Comparison of ENCODE assay signal across 14 cellular contexts in the genomic region with DNA sequence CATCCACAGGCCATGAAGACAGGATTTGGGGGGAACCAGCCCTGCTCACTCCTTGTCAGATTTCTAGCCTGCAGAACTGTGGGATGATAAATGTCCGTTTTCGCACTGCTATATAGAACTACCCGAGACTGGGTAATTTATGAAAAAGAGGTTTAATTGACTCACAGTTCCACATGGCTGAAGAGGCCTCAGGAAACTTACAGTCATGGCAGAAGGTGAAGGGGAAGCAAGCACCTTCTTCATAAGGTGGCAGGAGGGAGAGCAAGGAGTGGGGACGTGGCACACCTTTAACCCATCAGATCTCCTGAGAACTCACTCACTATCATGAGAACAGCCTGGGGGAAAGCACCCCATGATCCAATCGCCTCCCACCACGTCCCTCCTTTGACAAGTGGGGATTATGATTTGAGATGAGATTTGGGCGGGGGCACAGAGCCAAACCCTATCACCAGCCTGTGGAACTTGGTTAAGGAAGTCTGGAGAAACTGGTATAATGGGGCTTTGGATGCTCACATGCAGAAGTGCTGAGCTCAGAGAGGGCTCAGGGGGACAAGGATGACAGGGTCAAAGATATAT. TPM values are rescaled to one million over a fixed set of nuclear protein-coding genes. Genes with fewer than 3 reads are reported as not detected.
DNase-seq lines count a peak whose midpoint lies in the region; ATAC-seq and TF ChIP-seq lines count a peak whose summit lies in the region.
"Had no signal": no experiment of that assay in that cellular context is flagged by ENCODE, and none has a peak within 500 bp of the region (broad histone marks: within the 10 kb centered on the region; RNA-seq: fewer than 3 reads in every experiment).

No MANE protein-coding gene starts in this region.

- peaks cover 4% of the 10 kb centered on the region for H3K36me3 Mint-ChIP-seq in activated CD8-positive, alpha-beta T cell treated with anti-CD3 and anti-CD28 coated beads, Interleukin-2, amount 10 ng/mL, durations not matched to agents 7 days and 5 days (ENCODE audit: low read depth)
- H3K36me3 Mint-ChIP-seq in activated CD8-positive, alpha-beta T cell treated with anti-CD3 and anti-CD28 coated beads for 36 hours (ENCODE audit: low read depth): peaks cover 3% of the 10 kb centered on the region
- H3K36me3 Mint-ChIP-seq in osteocyte (ENCODE audit: unreplicated experiment): no peaks in the 10 kb centered on the region

- CTCF ChIA-PET in activated CD8-positive, alpha-beta T cell treated with anti-CD3 and anti-CD28 coated beads, Interleukin-2, amount 10 ng/mL, durations not matched to agents 7 days and 5 days (lab: Charles Lee): no interaction called here
- CTCF ChIA-PET in activated CD8-positive, alpha-beta T cell treated with anti-CD3 and anti-CD28 coated beads for 36 hours (lab: Charles Lee): no interaction called here
- CTCF ChIA-PET in HCT116 (lab: Charles Lee): no interaction called here

- no CpG with 5 or more reads among the region's 7 CpGs for WGBS in trophoblast cell (ENCODE audit: extremely low coverage, insufficient coverage, insufficient read length)
- 83 to 87% methylated on average over 7 of the region's 7 CpGs for WGBS in aorta, 2 donors

- H2AFZ ChIP-seq in HCT116 (ENCODE audit: low read depth, low read length, poor library complexity, severe bottlenecking) (no peak overlapping the region), trophoblast cell (ENCODE audit: insufficient read depth, low read length, poor library complexity) (no peak overlapping the region)

- H3K9me3 ChIP-seq in HCT116 (ENCODE audit: control insufficient read depth in 1 of 2, insufficient read depth in 1 of 2, low read depth in 1 of 2, low read length in 2 of 2) (peaks cover 0 to 6% of the 10 kb centered on the region in 2 experiments; a peak in 2 of 4 replicates), trophoblast cell (ENCODE audit: insufficient read depth, low read depth, low read length) (peaks cover 14% of the 10 kb centered on the region), aorta (ENCODE audit: control insufficient read depth, low read length) (no peaks in the 10 kb centered on the region)
- H3K9me3 ChIP-seq: HAP-1 had no signal

- H4K8ac ChIP-seq in trophoblast cell (ENCODE audit: low read depth, low read length): no peak overlapping the region

- no peak overlapping the region for H3K4ac ChIP-seq in trophoblast cell (ENCODE audit: low read depth, low read length)

- POLR2A ChIA-PET in activated CD8-positive, alpha-beta T cell treated with anti-CD3 and anti-CD28 coated beads, Interleukin-2, amount 10 ng/mL, durations not matched to agents 7 days and 5 days (lab: Charles Lee): no interaction called here
- POLR2A ChIA-PET in activated CD8-positive, alpha-beta T cell treated with anti-CD3 and anti-CD28 coated beads for 36 hours (lab: Charles Lee): no interaction called here
- POLR2A ChIA-PET in HCT116 (lab: Charles Lee): no interaction called here

- intact Hi-C loops in activated CD8-positive, alpha-beta T cell treated with anti-CD3 and anti-CD28 coated beads for 36 hours (cut with micrococcal nuclease): no loop called here
- intact Hi-C loops in HCT116 (cut with micrococcal nuclease): no loop called here
- intact Hi-C loops in aorta (cut with DNase I): no loop called here

- H3K79me2 ChIP-seq in HCT116 (ENCODE audit: insufficient read depth, low read length) (peaks cover 50% of the 10 kb centered on the region), trophoblast cell (ENCODE audit: control insufficient read depth, insufficient read depth, low read length, poor library complexity) (no peaks in the 10 kb centered on the region)

- H3K4me2 ChIP-seq in HCT116 (ENCODE audit: low read length) (no peak overlapping the region), trophoblast cell (ENCODE audit: low read length) (no peak overlapping the region)

- H2BK12ac ChIP-seq in trophoblast cell (ENCODE audit: low read length): no peak overlapping the region

- no peaks in the 10 kb centered on the region for H3K27me3 Mint-ChIP-seq in activated CD8-positive, alpha-beta T cell treated with anti-CD3 and anti-CD28 coated beads, Interleukin-2, amount 10 ng/mL, durations not matched to agents 7 days and 5 days (ENCODE audit: low read depth)
- no peaks in the 10 kb centered on the region for H3K27me3 Mint-ChIP-seq in activated CD8-positive, alpha-beta T cell treated with anti-CD3 and anti-CD28 coated beads for 36 hours
- H3K27me3 Mint-ChIP-seq in osteocyte (ENCODE audit: unreplicated experiment): no peaks in the 10 kb centered on the region

- no peak for TF ChIP-seq CTCF in activated CD8-positive, alpha-beta T cell treated with anti-CD3 and anti-CD28 coated beads for 36 hours (IDR thresholded peaks at IDR 0.05)
- TF ChIP-seq CTCF in HCT116 (IDR thresholded peaks at IDR 0.05 in 2 of 3, conservative IDR thresholded peaks at IDR 0.05 in 1 of 3; ENCODE audit: borderline replicate concordance in 1 of 3, insufficient read depth in 1 of 3, low read depth in 2 of 3, low read length in 2 of 3) (no peak), osteocyte (IDR thresholded peaks at IDR 0.05) (no peak)

- no peak for ATAC-seq in activated CD8-positive, alpha-beta T cell treated with anti-CD3 and anti-CD28 coated beads, Interleukin-2, amount 10 ng/mL, durations not matched to agents 7 days and 5 days
- no peak for ATAC-seq in activated CD8-positive, alpha-beta T cell treated with anti-CD3 and anti-CD28 coated beads for 36 hours
- ATAC-seq in HCT116 (no peak), aorta (ENCODE audit: low FRiP score) (no peak), HG02973 (IDR thresholded peaks at IDR 0.05; ENCODE audit: unreplicated experiment) (no peak)

- H3K4me3 Mint-ChIP-seq in activated CD8-positive, alpha-beta T cell treated with anti-CD3 and anti-CD28 coated beads, Interleukin-2, amount 10 ng/mL, durations not matched to agents 7 days and 5 days: no peak overlapping the region
- H3K4me3 Mint-ChIP-seq in activated CD8-positive, alpha-beta T cell treated with anti-CD3 and anti-CD28 coated beads for 36 hours: no peak overlapping the region
- no peak overlapping the region for H3K4me3 Mint-ChIP-seq in osteocyte (ENCODE audit: unreplicated experiment)

- H3K14ac ChIP-seq in trophoblast cell (ENCODE audit: low read length): no peak overlapping the region

- H4K12ac ChIP-seq in trophoblast cell (ENCODE audit: low read depth, low read length): no peak overlapping the region

- no peak overlapping the region for H2BK5ac ChIP-seq in trophoblast cell (ENCODE audit: low read depth, low read length, poor library complexity)

- H3K36me3 ChIP-seq in HCT116 (ENCODE audit: control insufficient read depth in 1 of 2, insufficient read depth in 2 of 2, low read length in 2 of 2) (peaks cover 0 to 42% of the 10 kb centered on the region in 2 experiments; a peak in 2 of 4 replicates), trophoblast cell (ENCODE audit: control insufficient read depth in 1 of 2, insufficient read depth in 2 of 2, low read length in 2 of 2) (no peaks in the 10 kb centered on the region), aorta (ENCODE audit: control insufficient read depth in 1 of 2, insufficient read depth in 2 of 2, low read length in 1 of 2) (no peaks in the 10 kb centered on the region)
- H3K36me3 ChIP-seq: HAP-1 had no signal

- no peak for TF ChIP-seq RAD21 in HCT116 (IDR thresholded peaks at IDR 0.05; ENCODE audit: low read depth)

- H3K27ac ChIP-seq in HCT116 (ENCODE audit: low read depth, low read length) (no peak overlapping the region), trophoblast cell (ENCODE audit: low read depth, low read length) (no peak overlapping the region), aorta (ENCODE audit: low read depth in 1 of 2, low read length in 2 of 2) (no peak overlapping the region)
- H3K27ac ChIP-seq: C4-2B had no signal

- H3K9me2 ChIP-seq in HCT116 (ENCODE audit: insufficient read depth): no peaks in the 10 kb centered on the region

- H3K27me3 ChIP-seq in HCT116 (ENCODE audit: insufficient read depth, low read length): no peaks in the 10 kb centered on the region
- no peaks in the 10 kb centered on the region for H3K27me3 ChIP-seq in trophoblast cell (ENCODE audit: insufficient read depth, low read length)
- no peaks in the 10 kb centered on the region for H3K27me3 ChIP-seq in aorta (ENCODE audit: control insufficient read depth in 1 of 2, insufficient read depth in 2 of 2, low read length in 1 of 2)

- no peak overlapping the region for H3K23ac ChIP-seq in trophoblast cell (ENCODE audit: low read length)

- H2BK120ac ChIP-seq in trophoblast cell (ENCODE audit: insufficient read depth, low read length, poor library complexity): no peak overlapping the region

- TSS peak; percentile 11 for BruUV-seq in HCT116 (replicated peaks; lab: Mats Ljungman, UMichigan)

- H4K20me1 ChIP-seq in HCT116 (ENCODE audit: insufficient read depth): no peaks in the 10 kb centered on the region

- no peak overlapping the region for H2AK5ac ChIP-seq in trophoblast cell (ENCODE audit: low read length)

- no peak overlapping the region for H3K18ac ChIP-seq in trophoblast cell (ENCODE audit: low read length)

- DNase-seq in activated CD8-positive, alpha-beta T cell treated with anti-CD3 and anti-CD28 coated beads, Interleukin-2, amount 10 ng/mL, durations not matched to agents 7 days and 5 days: peak; percentile 15
- DNase-seq in activated CD8-positive, alpha-beta T cell treated with anti-CD3 and anti-CD28 coated beads for 36 hours: no peak
- DNase-seq in HCT116 (ENCODE audit: low read depth, low spot score) (no peak), ecto neural progenitor cell (ENCODE audit: low spot score) (peak; percentile 29), osteocyte (ENCODE audit: extremely low spot score, unreplicated experiment) (peak; percentile 27), trophoblast cell (no peak), aorta (no peak)
- DNase-seq: DMS53, NCI-H1436, NCI-H2029 treated with DMSO at 0.1 percent for 48 hours, NCI-H510A had no signal

- H3K4me1 ChIP-seq in HCT116 (ENCODE audit: control insufficient read depth in 1 of 2, insufficient read depth in 2 of 2, low read length in 2 of 2) (peaks cover 0 to 24% of the 10 kb centered on the region in 2 experiments; a peak in 2 of 4 replicates), trophoblast cell (ENCODE audit: control insufficient read depth in 1 of 2, insufficient read depth in 2 of 2, low read length in 2 of 2) (no peaks in the 10 kb centered on the region), aorta (ENCODE audit: control insufficient read depth in 1 of 2, insufficient read depth in 2 of 2, low read length in 2 of 2) (no peaks in the 10 kb centered on the region)
- H3K4me1 ChIP-seq: HAP-1 had no signal

- H3K27ac Mint-ChIP-seq in activated CD8-positive, alpha-beta T cell treated with anti-CD3 and anti-CD28 coated beads, Interleukin-2, amount 10 ng/mL, durations not matched to agents 7 days and 5 days: no peak overlapping the region
- no peak overlapping the region for H3K27ac Mint-ChIP-seq in activated CD8-positive, alpha-beta T cell treated with anti-CD3 and anti-CD28 coated beads for 36 hours
- no peak overlapping the region for H3K27ac Mint-ChIP-seq in osteocyte (ENCODE audit: unreplicated experiment)

- TF ChIP-seq POLR2A in HCT116 (IDR thresholded peaks at IDR 0.05; ENCODE audit: borderline replicate concordance, extremely low read depth, insufficient read depth, insufficient read length): no peak

- H3K9me3 Mint-ChIP-seq in activated CD8-positive, alpha-beta T cell treated with anti-CD3 and anti-CD28 coated beads, Interleukin-2, amount 10 ng/mL, durations not matched to agents 7 days and 5 days (ENCODE audit: insufficient read depth): peaks cover 12% of the 10 kb centered on the region
- peaks cover 15% of the 10 kb centered on the region for H3K9me3 Mint-ChIP-seq in activated CD8-positive, alpha-beta T cell treated with anti-CD3 and anti-CD28 coated beads for 36 hours
- peaks cover 3% of the 10 kb centered on the region for H3K9me3 Mint-ChIP-seq in osteocyte (ENCODE audit: unreplicated experiment)

- no peaks in the 10 kb centered on the region for H3K79me1 ChIP-seq in trophoblast cell (ENCODE audit: low read length)

- H4K91ac ChIP-seq in trophoblast cell (ENCODE audit: low read depth, low read length): no peak overlapping the region

- RAD21 ChIA-PET in HCT116 (lab: Charles Lee; ENCODE audit: low non-redundant PET in 1 of 2, low total read pairs in 2 of 2, uncharacterized antibody in 2 of 2, unreplicated experiment in 2 of 2): no interaction called here

- H3K4me3 ChIP-seq in HCT116 (replicated peaks in 1 of 2; ENCODE audit: low read depth in 1 of 2, low read length in 2 of 2): no peak overlapping the region
- no peak overlapping the region for H3K4me3 ChIP-seq in trophoblast cell (ENCODE audit: low read depth, low read length)
- H3K4me3 ChIP-seq in aorta (ENCODE audit: low read length in 2 of 2): no peak overlapping the region
- H3K4me3 ChIP-seq: HAP-1 had no signal

- no peaks in the 10 kb centered on the region for H3K4me1 Mint-ChIP-seq in activated CD8-positive, alpha-beta T cell treated with anti-CD3 and anti-CD28 coated beads, Interleukin-2, amount 10 ng/mL, durations not matched to agents 7 days and 5 days (ENCODE audit: low read depth)
- H3K4me1 Mint-ChIP-seq in activated CD8-positive, alpha-beta T cell treated with anti-CD3 and anti-CD28 coated beads for 36 hours (ENCODE audit: low read depth): peaks cover 3% of the 10 kb centered on the region
- peaks cover 5% of the 10 kb centered on the region for H3K4me1 Mint-ChIP-seq in osteocyte (ENCODE audit: unreplicated experiment)

- H3K9ac ChIP-seq in HCT116 (ENCODE audit: low read length) (no peak overlapping the region), trophoblast cell (ENCODE audit: low read length) (no peak overlapping the region)

RNA-seq across cellular contexts. Expression of gene MYEOV, which starts 50.7 kb away (rescaled TPM):
- not detected for total RNA-seq in activated CD8-positive, alpha-beta T cell treated with anti-CD3 and anti-CD28 coated beads, Interleukin-2, amount 10 ng/mL, durations not matched to agents 7 days and 5 days
- not detected for total RNA-seq in activated CD8-positive, alpha-beta T cell treated with anti-CD3 and anti-CD28 coated beads for 36 hours
- total RNA-seq in HCT116 (2021; ENCODE audit: unreplicated experiment) (135 TPM), osteocyte (1.6 and 1.8 TPM in 2 replicates), aorta (under 1 TPM in 1 of 2 donors, not detected in 1; 0.52 TPM)
- 123 and 126 TPM in 2 replicates for polyA plus RNA-seq in HCT116 (2012)
- polyA plus RNA-seq in trophoblast cell (2013): 0.05 and 0.11 TPM in 2 replicates
- polyA plus RNA-seq in aorta: not detected

Comparison
In these comparisons a context has a peak if more than half of its experiments do, and no peak if none do; other contexts are left out.
1. DNase-seq: peak in activated CD8-positive, alpha-beta T cell treated with anti-CD3 and anti-CD28 coated beads, Interleukin-2, amount 10 ng/mL, durations not matched to agents 7 days and 5 days (single experiment), ecto neural progenitor cell (single experiment) and osteocyte (single experiment); none in activated CD8-positive, alpha-beta T cell treated with anti-CD3 and anti-CD28 coated beads for 36 hours (single experiment), HCT116 (single experiment), trophoblast cell (0 of 2) and aorta (0 of 2).
2. RNA of gene MYEOV, which starts 50.7 kb away (total RNA-seq): 135 TPM in HCT116 (single experiment); 1.6 to 1.8 TPM in osteocyte, 0.52 TPM in aorta, not detected in activated CD8-positive, alpha-beta T cell treated with anti-CD3 and anti-CD28 coated beads for 36 hours and not detected in activated CD8-positive, alpha-beta T cell treated with anti-CD3 and anti-CD28 coated beads, Interleukin-2, amount 10 ng/mL, durations not matched to agents 7 days and 5 days; every median in the first group is over 10 times any median in the second.